In genomic region chr6:12013368-12013617, GRCh38 we compare ENCODE assay signal across 1 cellular context.
TF ChIP-seq lines count a peak whose summit lies in the region.

No MANE protein-coding gene starts in this region.

TF ChIP-seq in GM23338, 12 proteins besides CTCF, POLR2A, EP300 and RAD21 (continued from another document):
- no peak for TF ChIP-seq REST (IDR thresholded peaks at IDR 0.05; ENCODE audit: unreplicated experiment)
- TF ChIP-seq ETS1 (IDR thresholded peaks at IDR 0.05) = no peak
